In genomic region chr2:46984034-46984433, GRCh38 we compare ENCODE assay signal across 9 cellular contexts. TPM values are rescaled to one million over a fixed set of nuclear protein-coding genes. Genes with fewer than 3 reads are reported as not detected.
DNase-seq lines count a peak whose midpoint lies in the region; ATAC-seq and TF ChIP-seq lines count a peak whose summit lies in the region.
"Had no signal": no experiment of that assay in that cellular context is flagged by ENCODE, and none has a peak within 500 bp of the region (broad histone marks: within the 10 kb centered on the region; RNA-seq: fewer than 3 reads in every experiment).

No MANE protein-coding gene starts in this region.

- ATAC-seq in GM18511 (IDR thresholded peaks at IDR 0.05; ENCODE audit: unreplicated experiment) (peak; percentile 14), HG02852 (IDR thresholded peaks at IDR 0.05; ENCODE audit: unreplicated experiment) (no peak)
- no peak for ATAC-seq in stimulated activated effector memory CD8-positive, alpha-beta T cell treated with anti-CD3 and anti-CD28 coated beads, Interleukin-12 subunit alpha, Interleukin-12 subunit beta, amount 100 ng/mL, for 72 hours

- no peaks in the 10 kb centered on the region for H3K9me3 ChIP-seq in ascending aorta

- TF ChIP-seq CTCF in ascending aorta (IDR thresholded peaks at IDR 0.05) = no peak

- H3K27ac ChIP-seq in ascending aorta = peak overlapping the region; percentile 52 to 90
- H3K27ac ChIP-seq: VCaP had no signal

- H3K36me3 ChIP-seq in ascending aorta = peaks cover 17 to 20% of the 10 kb centered on the region in 2 donors

- H3K36me3 Mint-ChIP-seq in IgD-negative memory B cell = peaks cover 5% of the 10 kb centered on the region
- peaks cover 60% of the 10 kb centered on the region for H3K36me3 Mint-ChIP-seq in stimulated activated effector memory CD8-positive, alpha-beta T cell treated with anti-CD3 and anti-CD28 coated beads, Interleukin-12 subunit alpha, Interleukin-12 subunit beta, amount 100 ng/mL, for 72 hours

- no peak for DNase-seq in ascending aorta (ENCODE audit: low spot score in 2 of 2)
- no peak for DNase-seq in stimulated activated effector memory CD8-positive, alpha-beta T cell treated with anti-CD3 and anti-CD28 coated beads, Interleukin-12 subunit alpha, Interleukin-12 subunit beta, amount 100 ng/mL, for 72 hours (ENCODE audit: low spot score in 2 of 2)
- DNase-seq in NCI-H1930 (lab: John Stamatoyannopoulos, UW) = no peak
- DNase-seq in SW 1271 (lab: John Stamatoyannopoulos, UW) = no peak
- DNase-seq: NCI-H510A had no signal

- no peaks in the 10 kb centered on the region for H3K27me3 ChIP-seq in ascending aorta

- no peaks in the 10 kb centered on the region for H3K27me3 Mint-ChIP-seq in IgD-negative memory B cell

- H3K4me1 ChIP-seq in ascending aorta = peaks cover 28 to 55% of the 10 kb centered on the region in 2 donors

- H3K4me1 Mint-ChIP-seq in IgD-negative memory B cell = peaks cover 49 to 57% (median 54%) of the 10 kb centered on the region in 3 donors
- H3K4me1 Mint-ChIP-seq in stimulated activated effector memory CD8-positive, alpha-beta T cell treated with anti-CD3 and anti-CD28 coated beads, Interleukin-12 subunit alpha, Interleukin-12 subunit beta, amount 100 ng/mL, for 72 hours = peaks cover 59% of the 10 kb centered on the region

- H3K9me3 Mint-ChIP-seq in IgD-negative memory B cell = no peaks in the 10 kb centered on the region
- H3K9me3 Mint-ChIP-seq in stimulated activated effector memory CD8-positive, alpha-beta T cell treated with anti-CD3 and anti-CD28 coated beads, Interleukin-12 subunit alpha, Interleukin-12 subunit beta, amount 100 ng/mL, for 72 hours = no peaks in the 10 kb centered on the region

- intact Hi-C loops in ascending aorta (cut with DNase I) = loop anchor here (1.0 to 2.0 kb wide), 2 partner anchors 16 to 69 kb away; partner anchors contain the start of gene MCFD2

- peak overlapping the region; percentile 80 to 94 (median 91) for H3K4me3 Mint-ChIP-seq in IgD-negative memory B cell
- H3K4me3 Mint-ChIP-seq in stimulated activated effector memory CD8-positive, alpha-beta T cell treated with anti-CD3 and anti-CD28 coated beads, Interleukin-12 subunit alpha, Interleukin-12 subunit beta, amount 100 ng/mL, for 72 hours = peak overlapping the region; percentile 60

- H3K4me3 ChIP-seq in ascending aorta = no peak overlapping the region

- H3K27ac Mint-ChIP-seq in IgD-negative memory B cell = peak overlapping the region; percentile 96 to 99 (median 97)
- H3K27ac Mint-ChIP-seq in stimulated activated effector memory CD8-positive, alpha-beta T cell treated with anti-CD3 and anti-CD28 coated beads, Interleukin-12 subunit alpha, Interleukin-12 subunit beta, amount 100 ng/mL, for 72 hours = peak overlapping the region; percentile 94

RNA-seq across cellular contexts. Expression of gene TTC7A, which starts 43.0 kb away (rescaled TPM):
- 46.9 TPM for polyA plus RNA-seq in IgD-negative memory B cell
- 181 TPM for total RNA-seq in ascending aorta
